37 cellular contexts compared by ENCODE assay signal in genomic region chr19:47839411-47839810, GRCh38. TPM values are rescaled to one million over a fixed set of nuclear protein-coding genes. Genes with fewer than 3 reads are reported as not detected.
"Had no signal": no experiment of that assay in that cellular context is flagged by ENCODE, and none has a peak within 500 bp of the region (broad histone marks: within the 10 kb centered on the region; RNA-seq: fewer than 3 reads in every experiment).

No MANE protein-coding gene starts in this region.

- H3K27ac Mint-ChIP-seq: natural killer cell; stimulated activated effector memory CD8-positive, alpha-beta T cell treated with anti-CD3 and anti-CD28 coated beads, Interleukin-12 subunit alpha, Interleukin-12 subunit beta, amount 100 ng/mL, for 72 hours had no signal

- H3K4me3 Mint-ChIP-seq: natural killer cell; stimulated activated effector memory CD8-positive, alpha-beta T cell treated with anti-CD3 and anti-CD28 coated beads, Interleukin-12 subunit alpha, Interleukin-12 subunit beta, amount 100 ng/mL, for 72 hours had no signal

- FAIRE-seq: endothelial cell of umbilical vein, islet of Langerhans had no signal

- H3K27ac ChIP-seq: esophagus squamous epithelium, heart right ventricle, left lung, ovary, psoas muscle, sigmoid colon, stomach, thyroid gland, vagina had no signal

- H3K4me3 ChIP-seq: esophagus squamous epithelium, heart right ventricle, left lung, ovary, psoas muscle, sigmoid colon, stomach, thyroid gland, vagina had no signal

- H3K4me1 Mint-ChIP-seq: natural killer cell had no signal

- DNase-seq: cortex of kidney; effector CD8-positive, alpha-beta T cell; esophagus squamous epithelium; foreskin melanocyte; glutamatergic neuron; heart right ventricle; hippocampal formation; left cardiac atrium; left lung; natural killer cell; occipital lobe; ovary; psoas muscle; right cardiac atrium; sigmoid colon; stimulated activated CD4-positive, alpha-beta T cell treated with anti-CD3 and anti-CD28 coated beads, Interleukin-2, amount 100 ng/mL, for 24 hours; stimulated activated CD4-positive, alpha-beta T cell treated with anti-CD3 and anti-CD28 coated beads, Interleukin-4, amount 100 ng/mL, for 24 hours; stimulated activated naive CD4-positive, alpha-beta T cell treated with Interleukin-2 at 50 U/mL for 16 hours; stomach; trophoblast cell had no signal

- H3K27me3 ChIP-seq: ovary, thyroid gland, vagina had no signal

- H3K36me3 ChIP-seq: esophagus squamous epithelium, heart right ventricle, left lung, ovary, sigmoid colon, stomach, thyroid gland, vagina had no signal

- H3K9me3 ChIP-seq: esophagus squamous epithelium, heart right ventricle, left lung, ovary, psoas muscle, sigmoid colon, stomach, thyroid gland, vagina had no signal

- H3K9me3 Mint-ChIP-seq: natural killer cell; stimulated activated effector memory CD8-positive, alpha-beta T cell treated with anti-CD3 and anti-CD28 coated beads, Interleukin-12 subunit alpha, Interleukin-12 subunit beta, amount 100 ng/mL, for 72 hours had no signal

- H3K36me3 Mint-ChIP-seq: natural killer cell; stimulated activated effector memory CD8-positive, alpha-beta T cell treated with anti-CD3 and anti-CD28 coated beads, Interleukin-12 subunit alpha, Interleukin-12 subunit beta, amount 100 ng/mL, for 72 hours had no signal

- H3K4me1 ChIP-seq: esophagus squamous epithelium, heart right ventricle, left lung, psoas muscle, sigmoid colon, stomach, thyroid gland, vagina had no signal

- ATAC-seq: heart right ventricle; left cardiac atrium; left lung; natural killer cell; psoas muscle; right cardiac atrium; stimulated activated effector memory CD8-positive, alpha-beta T cell treated with anti-CD3 and anti-CD28 coated beads, Interleukin-12 subunit alpha, Interleukin-12 subunit beta, amount 100 ng/mL, for 72 hours had no signal

RNA-seq across cellular contexts. Expression of gene CRX, which starts 17.7 kb away (rescaled TPM):
- total RNA-seq: dermis microvascular lymphatic vessel endothelial cell, endothelial cell of umbilical vein, epithelial cell of proximal tubule, esophagus squamous epithelium, heart right ventricle, kidney epithelial cell, left cardiac atrium, left lung, lower leg skin, lung microvascular endothelial cell, mesenteric fat pad, mononuclear cell, natural killer cell, occipital lobe, ovary, psoas muscle, renal cortical epithelial cell, right cardiac atrium, sigmoid colon, skeletal muscle tissue, stomach, subcutaneous adipose tissue, temporal lobe, thyroid gland, ureter, vagina had no signal
- polyA plus RNA-seq: endothelial cell of umbilical vein, heart right ventricle, ovary, right cardiac atrium, stomach had no signal

RNA-seq across cellular contexts. Expression of gene TPRX2, which starts 19.6 kb away (rescaled TPM):
- total RNA-seq: dermis microvascular lymphatic vessel endothelial cell, endothelial cell of umbilical vein, epithelial cell of proximal tubule, esophagus squamous epithelium, heart right ventricle, kidney epithelial cell, left cardiac atrium, left lung, lower leg skin, lung microvascular endothelial cell, mesenteric fat pad, mononuclear cell, natural killer cell, occipital lobe, ovary, psoas muscle, renal cortical epithelial cell, right cardiac atrium, sigmoid colon, skeletal muscle tissue, stomach, subcutaneous adipose tissue, temporal lobe, thyroid gland, ureter, vagina had no signal
- polyA plus RNA-seq: endothelial cell of umbilical vein, heart right ventricle, ovary, psoas muscle, right cardiac atrium, sigmoid colon, stomach had no signal

RNA-seq across cellular contexts. Expression of gene TPRX1, which starts 35.1 kb away (rescaled TPM):
- total RNA-seq: dermis microvascular lymphatic vessel endothelial cell, endothelial cell of umbilical vein, epithelial cell of proximal tubule, esophagus squamous epithelium, heart right ventricle, kidney epithelial cell, left cardiac atrium, left lung, lower leg skin, lung microvascular endothelial cell, mesenteric fat pad, mononuclear cell, natural killer cell, occipital lobe, ovary, psoas muscle, renal cortical epithelial cell, right cardiac atrium, sigmoid colon, skeletal muscle tissue, stomach, subcutaneous adipose tissue, temporal lobe, thyroid gland, ureter, vagina had no signal
- polyA plus RNA-seq: endothelial cell of umbilical vein, heart right ventricle, ovary, psoas muscle, right cardiac atrium, sigmoid colon, stomach had no signal

RNA-seq across cellular contexts. Expression of gene SULT2A1, which starts 46.7 kb away (rescaled TPM):
- total RNA-seq: dermis microvascular lymphatic vessel endothelial cell, endothelial cell of umbilical vein, epithelial cell of proximal tubule, esophagus squamous epithelium, heart right ventricle, kidney epithelial cell, left cardiac atrium, left lung, lower leg skin, lung microvascular endothelial cell, mesenteric fat pad, mononuclear cell, natural killer cell, occipital lobe, psoas muscle, renal cortical epithelial cell, right cardiac atrium, sigmoid colon, skeletal muscle tissue, subcutaneous adipose tissue, temporal lobe, thyroid gland had no signal
- polyA plus RNA-seq: endothelial cell of umbilical vein, heart right ventricle, psoas muscle, right cardiac atrium had no signal
